In the genomic region with DNA sequence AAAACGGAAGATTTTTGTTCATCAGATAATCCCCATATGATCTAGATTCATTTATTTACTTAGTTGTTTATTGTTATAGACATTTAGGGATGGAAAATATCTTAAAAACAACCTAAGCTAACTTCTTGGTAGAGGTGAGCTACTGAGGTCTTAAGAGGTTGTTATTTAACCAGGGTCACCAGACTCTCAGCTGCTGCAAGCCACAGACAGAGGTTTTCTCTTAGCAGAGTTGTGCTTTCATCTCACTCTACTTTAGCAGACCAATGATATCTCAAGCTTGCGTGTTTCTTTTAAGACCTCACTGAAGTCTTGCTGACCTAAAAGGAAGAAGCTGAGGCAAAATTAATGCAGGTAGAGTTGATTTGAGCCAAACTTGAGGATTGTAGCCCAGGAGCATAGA, we compare ENCODE assay signal across 9 cellular contexts. TPM values are rescaled to one million over a fixed set of nuclear protein-coding genes. Genes with fewer than 3 reads are reported as not detected.
A peak's percentile ranks its signal among the peaks of the same experiment; 100 is the strongest.
DNase-seq lines count a peak whose midpoint lies in the region; ATAC-seq and TF ChIP-seq lines count a peak whose summit lies in the region.
"Had no signal": no experiment of that assay in that cellular context is flagged by ENCODE, and none has a peak within 500 bp of the region (broad histone marks: within the 10 kb centered on the region; RNA-seq: fewer than 3 reads in every experiment).

No MANE protein-coding gene starts in this region.

- no peaks in the 10 kb centered on the region for H3K27me3 ChIP-seq in osteoblast (ENCODE audit: insufficient read depth, low read length)
- H3K27me3 ChIP-seq: SJCRH30 had no signal

- ATAC-seq in GM18907 (IDR thresholded peaks at IDR 0.05; ENCODE audit: unreplicated experiment): peak; percentile 97
- ATAC-seq in HG02642 (IDR thresholded peaks at IDR 0.05; ENCODE audit: poor library complexity, unreplicated experiment): peak; percentile 75
- peak; percentile 62 to 75 (median 70) for ATAC-seq in T-cell (replicated peaks in 1 of 4)

- H3K27ac ChIP-seq in osteoblast (ENCODE audit: low read depth, low read length) (peak overlapping the region; percentile 26), OCI-LY7 (ENCODE audit: low read depth, low read length, poor library complexity, severe bottlenecking) (no peak overlapping the region)
- H3K27ac ChIP-seq: SJCRH30 had no signal

- no peak for TF ChIP-seq CTCF in osteoblast (IDR thresholded peaks at IDR 0.05; ENCODE audit: extremely low read depth, low read depth, low read length)
- TF ChIP-seq CTCF in OCI-LY7 (conservative IDR thresholded peaks at IDR 0.05; ENCODE audit: low read length): no peak
- no peak for TF ChIP-seq CTCF in HFFc6 (IDR thresholded peaks at IDR 0.05)

- H3K79me2 ChIP-seq in osteoblast (ENCODE audit: insufficient read depth, low read length) (peaks cover 23% of the 10 kb centered on the region), OCI-LY7 (ENCODE audit: insufficient read depth, low read depth, low read length) (peaks cover 35% of the 10 kb centered on the region; the same call in 1 of the 2 replicates)

- H3K36me3 ChIP-seq in osteoblast (ENCODE audit: insufficient read depth, low read length): no peaks in the 10 kb centered on the region
- no peaks in the 10 kb centered on the region; the same call in 1 of the 2 replicates for H3K36me3 ChIP-seq in OCI-LY7 (ENCODE audit: insufficient read depth, low read length)
- H3K36me3 ChIP-seq: SJCRH30 had no signal

- H3K9me3 Mint-ChIP-seq in T-cell: no peaks in the 10 kb centered on the region
- H3K9me3 Mint-ChIP-seq in HFFc6: no peaks in the 10 kb centered on the region

- H3K4me2 ChIP-seq in osteoblast (ENCODE audit: insufficient read depth, low read length): no peak overlapping the region
- H3K4me2 ChIP-seq in OCI-LY7 (ENCODE audit: low read length): no peak overlapping the region

- H3K9me2 ChIP-seq in OCI-LY7 (ENCODE audit: insufficient read depth, low read length): no peaks in the 10 kb centered on the region

- H3K4me1 ChIP-seq in osteoblast (ENCODE audit: insufficient read depth, low read length) (peaks cover 6% of the 10 kb centered on the region), OCI-LY7 (ENCODE audit: insufficient read depth, low read length, poor library complexity, severe bottlenecking) (peaks cover 8% of the 10 kb centered on the region)
- H3K4me1 ChIP-seq: SJCRH30 had no signal

- H3K27ac Mint-ChIP-seq in T-cell (peak overlapping the region; percentile 81 to 95), HFFc6 (no peak overlapping the region)

- DNase-seq in T-cell: peak in 2 of 34 experiments; percentile 7 to 8
- DNase-seq in osteoblast (ENCODE audit: insufficient read length, low spot score, missing footprints): no peak
- no peak for DNase-seq in CD1c-positive myeloid dendritic cell (ENCODE audit: extremely low spot score)
- no peak for DNase-seq in NCI-H1105 treated with DMSO at 0.1 percent for 48 hours (lab: John Stamatoyannopoulos, UW)
- DNase-seq in OCI-LY7 (ENCODE audit: low spot score): no peak
- no peak for DNase-seq in HFFc6
- DNase-seq: SJCRH30 had no signal

- H3K4me1 Mint-ChIP-seq in T-cell: peaks cover 58 to 77% (median 63%) of the 10 kb centered on the region in 3 donors
- H3K4me1 Mint-ChIP-seq in HFFc6 (ENCODE audit: low read depth): peaks cover 14% of the 10 kb centered on the region

- H3K4me3 Mint-ChIP-seq in T-cell: peak overlapping the region; percentile 7 to 55 (median 45)
- no peak overlapping the region for H3K4me3 Mint-ChIP-seq in HFFc6

- POLR2A ChIA-PET in T-cell (lab: Charles Lee) (no interaction called here), OCI-LY7 (lab: Charles Lee) (interaction anchor here (0.9 to 2.4 kb wide), 7 partner anchors 13 to 84 kb away, joined by 3 to 7 read pairs (median 6); no protein-coding TSS in a partner anchor)

- H3K36me3 Mint-ChIP-seq in T-cell (peaks cover 20% of the 10 kb centered on the region), HFFc6 (ENCODE audit: low read depth) (peaks cover 8% of the 10 kb centered on the region)

- intact Hi-C loops in OCI-LY7 (cut with micrococcal nuclease; ENCODE audit: unreplicated experiment): no loop called here

- no TSS peak for BruUV-seq in OCI-LY7 (replicated peaks; lab: Mats Ljungman, UMichigan)

- H4K20me1 ChIP-seq in osteoblast (ENCODE audit: insufficient read depth, low read length): no peaks in the 10 kb centered on the region
- no peaks in the 10 kb centered on the region for H4K20me1 ChIP-seq in OCI-LY7 (ENCODE audit: insufficient read depth, low read length)

- CTCF ChIA-PET in T-cell (lab: Charles Lee) (interaction anchor here in 1 of 2 donors (0.7 to 2.6 kb wide), 5 partner anchors 9 to 521 kb away, joined by 3 to 8 read pairs (median 4); no protein-coding TSS in a partner anchor), OCI-LY7 (lab: Charles Lee; ENCODE audit: unreplicated experiment) (interaction anchor here (0.6 to 1.5 kb wide), 3 partner anchors 14 to 25 kb away, joined by 3 to 4 read pairs (median 3); no protein-coding TSS in a partner anchor)

- H3K4me3 ChIP-seq in osteoblast (ENCODE audit: insufficient read depth, low read length) (no peak overlapping the region), OCI-LY7 (ENCODE audit: low read depth, low read length, poor library complexity, severe bottlenecking) (no peak overlapping the region)
- H3K4me3 ChIP-seq: SJCRH30 had no signal

- H2AFZ ChIP-seq in osteoblast (ENCODE audit: low read length) (no peak overlapping the region), OCI-LY7 (ENCODE audit: low read length) (no peak overlapping the region)

- no peaks in the 10 kb centered on the region for H3K9me3 ChIP-seq in osteoblast (ENCODE audit: low read depth, low read length)
- no peaks in the 10 kb centered on the region for H3K9me3 ChIP-seq in OCI-LY7 (ENCODE audit: low read length)
- H3K9me3 ChIP-seq: SJCRH30 had no signal

- H3K27me3 Mint-ChIP-seq in T-cell (no peaks in the 10 kb centered on the region), HFFc6 (ENCODE audit: insufficient read depth) (no peaks in the 10 kb centered on the region)

RNA-seq across cellular contexts. Expression of gene NCOA7, which starts 43.6 kb away (rescaled TPM):
- total RNA-seq in T-cell (10 to 100 TPM; 40.3 to 51.6 (median 46.4) TPM), osteoblast (30.4 and 34.0 TPM in 2 replicates), OCI-LY7 (2022) (49.0 and 52.2 TPM in 2 replicates)
- 14.8 and 18.1 TPM in 2 replicates for total RNA-seq in OCI-LY7 (2014; rRNA removed; shearing (Covaris generic))
- 10 to 100 TPM; 27.1 to 29.3 (median 28.6) TPM for total RNA-seq in HFFc6 (2021; fragmentation: NEBNext Ultra II Directional; extraction: Animal tissue kit (Norgen Biotek cat#: 25700))
